ENCODE assay signal across 18 cellular contexts in the genomic region with DNA sequence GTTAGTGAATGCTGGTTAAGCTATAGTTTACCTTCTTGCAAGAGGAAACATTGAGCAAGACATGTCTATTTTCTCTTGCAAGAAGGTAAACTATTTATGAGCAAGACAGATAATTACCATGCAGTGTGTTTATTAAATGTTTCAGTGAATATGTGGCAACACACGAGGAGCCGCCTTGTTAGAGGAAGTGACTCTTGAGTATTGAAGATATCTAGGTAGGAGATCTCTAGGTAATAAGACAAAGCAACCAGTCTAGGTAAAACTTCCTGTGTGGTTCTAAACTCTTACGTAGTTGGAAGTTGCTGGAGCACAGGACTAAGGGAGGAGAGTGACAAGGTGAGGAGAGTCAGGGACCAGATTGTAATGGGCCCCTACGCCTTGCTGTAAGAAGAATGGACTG. TPM values are rescaled to one million over a fixed set of nuclear protein-coding genes. Genes with fewer than 3 reads are reported as not detected.
A peak's percentile ranks its signal among the peaks of the same experiment; 100 is the strongest.
DNase-seq lines count a peak whose midpoint lies in the region; ATAC-seq, FAIRE-seq and TF ChIP-seq lines count a peak whose summit lies in the region.
"Had no signal": no experiment of that assay in that cellular context is flagged by ENCODE, and none has a peak within 500 bp of the region (broad histone marks: within the 10 kb centered on the region; RNA-seq: fewer than 3 reads in every experiment).

No MANE protein-coding gene starts in this region.

- WGBS in lower leg skin, 2 donors: 85 to 87% methylated on average over 4 of the region's 4 CpGs

- H3K9me3 Mint-ChIP-seq in activated T-cell treated with anti-CD3 and anti-CD28 coated beads, Interleukin-2, amount 50 U/mL, for 24 hours: no peaks in the 10 kb centered on the region
- H3K9me3 Mint-ChIP-seq: GM23338 had no signal

- no peak for FAIRE-seq in H54 (lab: Jason Lieb, UNC)
- FAIRE-seq: HepG2 had no signal

- TF ChIP-seq POLR2A in lower leg skin (IDR thresholded peaks at IDR 0.05): no peak
- TF ChIP-seq POLR2A in H54 (IDR thresholded peaks at IDR 0.05; ENCODE audit: low read depth, low read length): no peak

- no peak overlapping the region for H3K4me3 Mint-ChIP-seq in activated T-cell treated with anti-CD3 and anti-CD28 coated beads, Interleukin-2, amount 50 U/mL, for 24 hours
- no peak overlapping the region for H3K4me3 Mint-ChIP-seq in T-helper 17 cell
- H3K4me3 Mint-ChIP-seq: GM23338 had no signal

- H3K36me3 Mint-ChIP-seq in activated T-cell treated with anti-CD3 and anti-CD28 coated beads, Interleukin-2, amount 50 U/mL, for 24 hours (ENCODE audit: low read depth): peaks cover 99% of the 10 kb centered on the region
- peaks cover 6% of the 10 kb centered on the region for H3K36me3 Mint-ChIP-seq in T-helper 17 cell (ENCODE audit: low read depth)

- peak overlapping the region; percentile 16 for H3K27ac Mint-ChIP-seq in activated T-cell treated with anti-CD3 and anti-CD28 coated beads, Interleukin-2, amount 50 U/mL, for 24 hours
- H3K27ac Mint-ChIP-seq in T-helper 17 cell: peak overlapping the region; percentile 84
- H3K27ac Mint-ChIP-seq: GM23338 had no signal

- peak; percentile 81 for ATAC-seq in T-helper 17 cell
- ATAC-seq: GM23338, HepG2, Right ventricle myocardium inferior had no signal

- intact Hi-C loops in lower leg skin (cut with DNase I; ENCODE audit: low total_unique reads): no loop called here

- H3K27me3 Mint-ChIP-seq in activated T-cell treated with anti-CD3 and anti-CD28 coated beads, Interleukin-2, amount 50 U/mL, for 24 hours: no peaks in the 10 kb centered on the region
- no peaks in the 10 kb centered on the region for H3K27me3 Mint-ChIP-seq in T-helper 17 cell

- no peak for TF ChIP-seq CTCF in epithelial cell of esophagus (IDR thresholded peaks at IDR 0.05; ENCODE audit: insufficient read depth, low read depth, low read length, missing control alignments)
- no peak for TF ChIP-seq CTCF in lower leg skin (IDR thresholded peaks at IDR 0.05)

- DNase-seq in activated T-cell treated with anti-CD3 and anti-CD28 coated beads, Interleukin-2, amount 50 U/mL, for 24 hours: no peak
- DNase-seq in activated T-cell treated with anti-CD3 and anti-CD28 coated beads, Interleukin-2, amount 50 U/mL, for 48 hours: no peak
- DNase-seq in T-helper 17 cell (no peak), epithelial cell of esophagus (ENCODE audit: low read depth) (peak; percentile 11), KG1 (lab: John Stamatoyannopoulos, UW) (no peak), lower leg skin (ENCODE audit: low spot score in 2 of 2) (no peak), H54 (ENCODE audit: insufficient read length, low spot score) (no peak)
- DNase-seq: C1 segment of cervical spinal cord, Caco-2, DMS153, NCI-H1436 treated with DMSO at 0.1 percent for 48 hours, NCI-H2081, NCI-H510A, NCI-H774, Peyer's patch had no signal

- H3K4me3 ChIP-seq in epithelial cell of esophagus (ENCODE audit: low read length) (no peak overlapping the region), lower leg skin (ENCODE audit: low read depth, poor library complexity, severe bottlenecking) (no peak overlapping the region)
- H3K4me3 ChIP-seq: GM23338, Peyer's patch had no signal

- peaks cover 15% of the 10 kb centered on the region for H3K4me1 Mint-ChIP-seq in activated T-cell treated with anti-CD3 and anti-CD28 coated beads, Interleukin-2, amount 50 U/mL, for 24 hours (ENCODE audit: low read depth)
- H3K4me1 Mint-ChIP-seq in T-helper 17 cell: peaks cover 21% of the 10 kb centered on the region
- H3K4me1 Mint-ChIP-seq: GM23338 had no signal

- no peaks in the 10 kb centered on the region for H3K9me3 ChIP-seq in T-helper 17 cell (ENCODE audit: control insufficient read depth, low read length, poor library complexity, severe bottlenecking)
- H3K9me3 ChIP-seq: Caco-2, Peyer's patch had no signal

RNA-seq across cellular contexts. Expression of a gene that starts 16.8 kb away (rescaled TPM):
- total RNA-seq in T-helper 17 cell: 10 to 100 TPM; 10.4 to 10.8 TPM
- total RNA-seq in lower leg skin: 10 to 100 TPM in 1 of 4 donors, 1 to 10 TPM in 3; 6.9 to 12.8 (median 8.6) TPM

RNA-seq across cellular contexts. Expression of a gene that starts 17.1 kb away (rescaled TPM):
- total RNA-seq in T-helper 17 cell (10 to 100 TPM in 1 of 2 donors, 1 to 10 TPM in 1; 5.9 to 10.7 TPM), lower leg skin (10 to 100 TPM in 3 of 4 donors, 1 to 10 TPM in 1; 8.1 to 22.4 (median 11.3) TPM)
